ENCODE assay signal across 1 cellular context in the genomic region with DNA sequence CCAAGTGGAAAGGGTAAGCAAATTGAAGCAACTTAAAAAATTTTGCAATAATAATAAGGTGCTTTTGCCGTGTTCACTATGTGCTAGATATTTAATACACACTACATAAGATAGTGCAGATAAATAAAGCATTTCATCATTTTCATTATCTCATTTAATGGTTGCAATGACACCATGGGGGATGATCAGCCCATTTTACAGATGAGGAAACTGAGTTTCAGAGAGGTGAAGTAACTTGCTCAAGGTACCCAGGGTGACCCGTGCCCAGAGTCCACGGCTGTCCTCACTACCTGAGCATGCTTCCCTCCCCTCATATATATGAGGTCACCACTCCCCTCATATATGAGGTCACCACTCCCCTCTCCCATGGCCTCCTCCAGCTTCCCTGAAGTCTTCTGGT.
TF ChIP-seq lines count a peak whose summit lies in the region.

No MANE protein-coding gene starts in this region.

TF ChIP-seq in HepG2, 621 proteins besides CTCF, POLR2A, EP300 and RAD21:
- TF ChIP-seq ATF7 (IDR thresholded peaks at IDR 0.05) (peak; percentile 67), ATF7 (CRISPR knock-in tag; IDR thresholded peaks at IDR 0.05) (no peak), ZNF629 (CRISPR knock-in tag; conservative IDR thresholded peaks at IDR 0.05) (peak; percentile 61), ZNF331 (CRISPR knock-in tag; IDR thresholded peaks at IDR 0.05) (no peak), CREB1 (IDR thresholded peaks at IDR 0.05) (0 out of 2 replicates have a peak, but pooled peaks have one; percentile 13), CREB1 (CRISPR knock-in tag; IDR thresholded peaks at IDR 0.05) (no peak)
